Comparison of ENCODE assay signal across 24 cellular contexts in genomic region chr16:9260665-9261064, GRCh38.
DNase-seq lines count a peak whose midpoint lies in the region; ATAC-seq, FAIRE-seq and TF ChIP-seq lines count a peak whose summit lies in the region.
"Had no signal": no experiment of that assay in that cellular context is flagged by ENCODE, and none has a peak within 500 bp of the region (broad histone marks: within the 10 kb centered on the region; RNA-seq: fewer than 3 reads in every experiment).

No MANE protein-coding gene starts in this region.

- H3K27me3 ChIP-seq in HepG2 (ENCODE audit: control insufficient read depth in 1 of 2, insufficient read depth in 2 of 2, low read length in 2 of 2): no peaks in the 10 kb centered on the region

- DNase-seq in DMS153 treated with DMSO at 0.1 percent for 48 hours (lab: John Stamatoyannopoulos, UW; ENCODE audit: unreplicated experiment) (peak; percentile 95), NCI-H748 treated with DMSO at 0.1 percent for 48 hours (lab: John Stamatoyannopoulos, UW) (peak; percentile 54), HepG2 (ENCODE audit: low spot score) (peak; percentile 40)
- DNase-seq in activated T-cell treated with anti-CD3 and anti-CD28 coated beads, Interleukin-2, amount 50 U/mL, for 4 hours: no peak
- no peak for DNase-seq in activated naive CD8-positive, alpha-beta T cell treated with anti-CD3 and anti-CD28 coated beads for 36 hours
- DNase-seq: activated CD4-positive, alpha-beta T cell treated with anti-CD3 and anti-CD28 coated beads, Interleukin-2, amount 50 U/mL, for 48 hours; activated naive CD8-positive, alpha-beta T cell treated with anti-CD3 and anti-CD28 coated beads, Interleukin-2, amount 10 ng/mL, durations not matched to agents 7 days and 5 days; activated T-cell treated with anti-CD3 and anti-CD28 coated beads, Interleukin-2, amount 50 U/mL, for 72 hours; DND-41; GOT3; immature natural killer cell; mesenchymal stem cell; MV-4-11; psoas muscle; stimulated activated CD4-positive, alpha-beta T cell treated with anti-CD3 and anti-CD28 coated beads, Interleukin-12 subunit alpha, Interleukin-12 subunit beta, amount 100 ng/mL, for 4 hours; tibial artery had no signal

- WGBS in HepG2 (ENCODE audit: low lambda C conversion rate): 11% methylated on average over 4 of the region's 4 CpGs

- no peak for TF ChIP-seq CTCF in HepG2 (CRISPR knock-in tag; IDR thresholded peaks at IDR 0.05)

- no TSS peak for BruUV-seq in HepG2 (replicated peaks; lab: Mats Ljungman, UMichigan)

- no peak for TF ChIP-seq POLR2A in HepG2 (IDR thresholded peaks at IDR 0.05; ENCODE audit: insufficient read depth in 1 of 2, low read depth in 2 of 2, low read length in 2 of 2)

- H3K9ac ChIP-seq in HepG2 (ENCODE audit: insufficient read depth, low read depth, low read length): no peak overlapping the region

- no peaks in the 10 kb centered on the region for H4K20me1 ChIP-seq in HepG2 (ENCODE audit: insufficient read depth, low read length)

- H3K9me3 ChIP-seq in HepG2 (ENCODE audit: low read length): no peaks in the 10 kb centered on the region
- H3K9me3 ChIP-seq: tibial artery had no signal

- no peaks in the 10 kb centered on the region for H3K36me3 ChIP-seq in HepG2 (replicated peaks in 1 of 2; ENCODE audit: control insufficient read depth in 1 of 2, insufficient read depth in 2 of 2, low read length in 2 of 2)
- H3K36me3 ChIP-seq: tibial artery had no signal

- TF ChIP-seq EP300 in Ishikawa (IDR thresholded peaks at IDR 0.05; ENCODE audit: borderline replicate concordance) (no peak), HepG2 (IDR thresholded peaks at IDR 0.05; ENCODE audit: low read depth in 2 of 2, low read length in 2 of 2) (no peak), HepG2 (CRISPR knock-in tag; IDR thresholded peaks at IDR 0.05; ENCODE audit: borderline replicate concordance) (no peak)

- TF ChIP-seq RAD21 in Ishikawa (IDR thresholded peaks at IDR 0.05; ENCODE audit: low read depth) (no peak), HepG2 (CRISPR knock-in tag; IDR thresholded peaks at IDR 0.05) (no peak)

- ATAC-seq in HepG2: no peak
- ATAC-seq in stimulated activated memory B cell treated with anti-CD40 and anti-IgM and Interleukin-4, amounts not matched to agents 10 μg/mL and 1 μg/mL and 100 μg/mL, for 72 hours: no peak
- ATAC-seq in activated T-cell treated with anti-CD3 and anti-CD28 coated beads, Interleukin-2, amount 50 U/mL, for 4 hours: no peak
- ATAC-seq: activated T-cell treated with anti-CD3 and anti-CD28 coated beads, Interleukin-2, amount 50 U/mL, for 72 hours; esophagus mucosa; psoas muscle had no signal

- H3K79me2 ChIP-seq in HepG2 (ENCODE audit: insufficient read depth, low read length): no peaks in the 10 kb centered on the region

- H3K4me3 ChIP-seq in HepG2 (replicated peaks in 1 of 3; ENCODE audit: insufficient read depth in 1 of 3, low read depth in 2 of 3, low read length in 3 of 3): no peak overlapping the region
- H3K4me3 ChIP-seq: psoas muscle, tibial artery had no signal

- H3K4me3 Mint-ChIP-seq in stimulated activated memory B cell treated with anti-CD40 and anti-IgM and Interleukin-4, amounts not matched to agents 10 μg/mL and 1 μg/mL and 100 μg/mL, for 72 hours: no peak overlapping the region
- H3K4me3 Mint-ChIP-seq in activated T-cell treated with anti-CD3 and anti-CD28 coated beads, Interleukin-2, amount 50 U/mL, for 4 hours: no peak overlapping the region
- no peak overlapping the region for H3K4me3 Mint-ChIP-seq in activated naive CD8-positive, alpha-beta T cell treated with anti-CD3 and anti-CD28 coated beads for 36 hours
- H3K4me3 Mint-ChIP-seq: activated naive CD8-positive, alpha-beta T cell treated with anti-CD3 and anti-CD28 coated beads, Interleukin-2, amount 10 ng/mL, durations not matched to agents 7 days and 5 days; activated T-cell treated with anti-CD3 and anti-CD28 coated beads, Interleukin-2, amount 50 U/mL, for 72 hours; B cell; immature natural killer cell; nephron had no signal

- no peak for FAIRE-seq in HepG2 (lab: Jason Lieb, UNC)
- FAIRE-seq: bronchial epithelial cell, RCC 7860 had no signal

- no peak overlapping the region for H2AFZ ChIP-seq in HepG2 (ENCODE audit: low read length)

- no peak overlapping the region for H3K27ac ChIP-seq in HepG2 (ENCODE audit: extremely low read length, insufficient read depth, low read length)
- H3K27ac ChIP-seq: psoas muscle, tibial artery, VCaP had no signal

- no peak overlapping the region for H3K4me2 ChIP-seq in HepG2 (ENCODE audit: low read depth, low read length)

- intact Hi-C loops in HepG2 (cut with micrococcal nuclease; ENCODE audit: unreplicated experiment): no loop called here

- H3K27me3 Mint-ChIP-seq in stimulated activated memory B cell treated with anti-CD40 and anti-IgM and Interleukin-4, amounts not matched to agents 10 μg/mL and 1 μg/mL and 100 μg/mL, for 72 hours: peaks cover 12% of the 10 kb centered on the region
- peaks cover 13% of the 10 kb centered on the region for H3K27me3 Mint-ChIP-seq in activated T-cell treated with anti-CD3 and anti-CD28 coated beads, Interleukin-2, amount 50 U/mL, for 4 hours (ENCODE audit: low read depth)
- peaks cover 11% of the 10 kb centered on the region for H3K27me3 Mint-ChIP-seq in activated naive CD8-positive, alpha-beta T cell treated with anti-CD3 and anti-CD28 coated beads for 36 hours

- H3K4me1 ChIP-seq in HepG2 (ENCODE audit: insufficient read depth, low read length): peaks cover 14% of the 10 kb centered on the region
- H3K4me1 ChIP-seq: psoas muscle had no signal

- H3K27ac Mint-ChIP-seq in stimulated activated memory B cell treated with anti-CD40 and anti-IgM and Interleukin-4, amounts not matched to agents 10 μg/mL and 1 μg/mL and 100 μg/mL, for 72 hours: no peak overlapping the region
- no peak overlapping the region for H3K27ac Mint-ChIP-seq in activated naive CD8-positive, alpha-beta T cell treated with anti-CD3 and anti-CD28 coated beads for 36 hours
- H3K27ac Mint-ChIP-seq: activated naive CD8-positive, alpha-beta T cell treated with anti-CD3 and anti-CD28 coated beads, Interleukin-2, amount 10 ng/mL, durations not matched to agents 7 days and 5 days; activated T-cell treated with anti-CD3 and anti-CD28 coated beads, Interleukin-2, amount 50 U/mL, for 72 hours; B cell; immature natural killer cell; nephron had no signal

- no peaks in the 10 kb centered on the region for H3K4me1 Mint-ChIP-seq in stimulated activated memory B cell treated with anti-CD40 and anti-IgM and Interleukin-4, amounts not matched to agents 10 μg/mL and 1 μg/mL and 100 μg/mL, for 72 hours
- H3K4me1 Mint-ChIP-seq in activated T-cell treated with anti-CD3 and anti-CD28 coated beads, Interleukin-2, amount 50 U/mL, for 4 hours (ENCODE audit: low read depth): no peaks in the 10 kb centered on the region
- no peaks in the 10 kb centered on the region for H3K4me1 Mint-ChIP-seq in activated naive CD8-positive, alpha-beta T cell treated with anti-CD3 and anti-CD28 coated beads for 36 hours
- H3K4me1 Mint-ChIP-seq: B cell, immature natural killer cell, nephron had no signal

- POLR2A ChIA-PET in HepG2 (lab: Yijun Ruan, JAX): no interaction called here

- CTCF ChIA-PET in HepG2 (lab: Yijun Ruan, JAX; ENCODE audit: low intra/inter-chr PET ratio, low total read pairs): no interaction called here

- H3K36me3 Mint-ChIP-seq in stimulated activated memory B cell treated with anti-CD40 and anti-IgM and Interleukin-4, amounts not matched to agents 10 μg/mL and 1 μg/mL and 100 μg/mL, for 72 hours: no peaks in the 10 kb centered on the region
- no peaks in the 10 kb centered on the region for H3K36me3 Mint-ChIP-seq in activated T-cell treated with anti-CD3 and anti-CD28 coated beads, Interleukin-2, amount 50 U/mL, for 4 hours (ENCODE audit: insufficient read depth)
- H3K36me3 Mint-ChIP-seq in activated naive CD8-positive, alpha-beta T cell treated with anti-CD3 and anti-CD28 coated beads for 36 hours: no peaks in the 10 kb centered on the region
- H3K36me3 Mint-ChIP-seq: activated naive CD8-positive, alpha-beta T cell treated with anti-CD3 and anti-CD28 coated beads, Interleukin-2, amount 10 ng/mL, durations not matched to agents 7 days and 5 days; immature natural killer cell had no signal

- no peaks in the 10 kb centered on the region for H3K9me3 Mint-ChIP-seq in stimulated activated memory B cell treated with anti-CD40 and anti-IgM and Interleukin-4, amounts not matched to agents 10 μg/mL and 1 μg/mL and 100 μg/mL, for 72 hours
- H3K9me3 Mint-ChIP-seq in activated T-cell treated with anti-CD3 and anti-CD28 coated beads, Interleukin-2, amount 50 U/mL, for 4 hours: no peaks in the 10 kb centered on the region
- H3K9me3 Mint-ChIP-seq in activated naive CD8-positive, alpha-beta T cell treated with anti-CD3 and anti-CD28 coated beads for 36 hours: no peaks in the 10 kb centered on the region
- H3K9me3 Mint-ChIP-seq: activated naive CD8-positive, alpha-beta T cell treated with anti-CD3 and anti-CD28 coated beads, Interleukin-2, amount 10 ng/mL, durations not matched to agents 7 days and 5 days; activated T-cell treated with anti-CD3 and anti-CD28 coated beads, Interleukin-2, amount 50 U/mL, for 72 hours; immature natural killer cell; nephron had no signal

- in situ Hi-C loops in HepG2 (cut with HindIII; ENCODE audit: extremely low pct_ligation_motif_present, low pct_unique_long_range_greater_than_20kb): no loop called here

TF ChIP-seq in Ishikawa, 13 proteins besides CTCF, POLR2A, EP300 and RAD21:
- TF ChIP-seq MAX (IDR thresholded peaks at IDR 0.05) (no peak), TEAD4 (IDR thresholded peaks at IDR 0.05) (no peak), TAF1 (IDR thresholded peaks at IDR 0.05; ENCODE audit: low read depth) (no peak), NFIC (IDR thresholded peaks at IDR 0.05) (0 out of 2 replicates have a peak, but pooled peaks have one; percentile 38)

TF ChIP-seq in HepG2, 621 proteins besides CTCF, POLR2A, EP300 and RAD21:
- no peak for TF ChIP-seq ZFX (CRISPR knock-in tag; IDR thresholded peaks at IDR 0.05; ENCODE audit: low read depth)
- TF ChIP-seq NCOA2 (CRISPR knock-in tag; IDR thresholded peaks at IDR 0.05): no peak
- TF ChIP-seq ZNF543 (CRISPR knock-in tag; IDR thresholded peaks at IDR 0.05): 0 out of 2 replicates have a peak, but pooled peaks have one; percentile 31
- no peak for TF ChIP-seq PLSCR1 (CRISPR knock-in tag; IDR thresholded peaks at IDR 0.05; ENCODE audit: borderline replicate concordance)

Comparison
In these comparisons a context has a peak if more than half of its experiments do, and no peak if none do; other contexts are left out.
1. DNase-seq: peak in DMS153 treated with DMSO at 0.1 percent for 48 hours (single experiment), NCI-H748 treated with DMSO at 0.1 percent for 48 hours (single experiment) and HepG2 (single experiment); none in activated T-cell treated with anti-CD3 and anti-CD28 coated beads, Interleukin-2, amount 50 U/mL, for 4 hours (single experiment) and activated naive CD8-positive, alpha-beta T cell treated with anti-CD3 and anti-CD28 coated beads for 36 hours (single experiment).